8 cellular contexts compared by ENCODE assay signal in genomic region chr1:87226341-87226760, GRCh38.
DNase-seq lines count a peak whose midpoint lies in the region; ATAC-seq and TF ChIP-seq lines count a peak whose summit lies in the region.

No MANE protein-coding gene starts in this region.

- H3K23ac ChIP-seq in IMR-90 (ENCODE audit: low read depth, low read length), result peak overlapping the region; percentile 66; the same call in 1 of the 2 replicates

- H3K18ac ChIP-seq in IMR-90 (ENCODE audit: low read depth, low read length), result peak overlapping the region; percentile 83

- peak overlapping the region; percentile 80; the same call in 1 of the 2 replicates for H3K56ac ChIP-seq in IMR-90 (ENCODE audit: extremely low read depth, insufficient read depth, low read length)

- no peaks in the 10 kb centered on the region for H4K20me1 ChIP-seq in IMR-90 (ENCODE audit: insufficient read depth, low read length)

- peaks cover 14% of the 10 kb centered on the region for H3K9me1 ChIP-seq in IMR-90 (ENCODE audit: insufficient read depth, low read length)

- H2AK9ac ChIP-seq in IMR-90 (replicated peaks; ENCODE audit: low read depth, low read length, poor library complexity), result peak overlapping the region; percentile 2

- TF ChIP-seq CTCF in IMR-90 (conservative IDR thresholded peaks at IDR 0.05; ENCODE audit: low read depth, low read length) (no peak), vagina (IDR thresholded peaks at IDR 0.05) (no peak)

- TF ChIP-seq POLR2A in IMR-90 (IDR thresholded peaks at IDR 0.05; ENCODE audit: low read depth, low read length) (0 out of 2 replicates have a peak, but pooled peaks have one; percentile 59), vagina (IDR thresholded peaks at IDR 0.05) (no peak)

- peak overlapping the region; percentile 5; the same call in 1 of the 2 replicates for H3K4me2 ChIP-seq in IMR-90 (ENCODE audit: low read depth, low read length)

- H3K14ac ChIP-seq in IMR-90 (replicated peaks; ENCODE audit: low read depth, low read length), result peak overlapping the region; percentile 60; the same call in 1 of the 2 replicates

- H3K4me1 ChIP-seq in IMR-90 (ENCODE audit: control insufficient read depth, insufficient read depth, low read length) (peaks cover 11% of the 10 kb centered on the region), vagina (no peaks in the 10 kb centered on the region)

- H3K9me3 ChIP-seq in IMR-90 (ENCODE audit: control insufficient read depth, insufficient read depth, low read length), result no peaks in the 10 kb centered on the region
- no peaks in the 10 kb centered on the region for H3K9me3 ChIP-seq in vagina

- intact Hi-C loops in IMR-90 (cut with micrococcal nuclease), result no loop called here
- intact Hi-C loops in vagina (cut with DNase I), result no loop called here

- H3K4me3 ChIP-seq in IMR-90 (ENCODE audit: insufficient read depth, low read depth, low read length) (no peak overlapping the region), vagina (no peak overlapping the region)

- peak overlapping the region; percentile 87 for H3K27ac ChIP-seq in IMR-90 (ENCODE audit: insufficient read depth, low read length)
- H3K27ac ChIP-seq in vagina, result peak overlapping the region; percentile 18

- ATAC-seq in GM18867 (IDR thresholded peaks at IDR 0.05; ENCODE audit: unreplicated experiment), result peak; percentile 31
- peak; percentile 85 for ATAC-seq in IMR-90 (ENCODE audit: low read depth)
- peak; percentile 73 for ATAC-seq in left lobe of liver

- no TSS peak for BruUV-seq in IMR-90 (replicated peaks; lab: Mats Ljungman, UMichigan)

- in situ Hi-C loops in IMR-90 (cut with MboI; ENCODE audit: low sequenced_read_pairs), result no loop called here

- peak overlapping the region; percentile 60 to 93 for H4K8ac ChIP-seq in IMR-90 (ENCODE audit: low read depth in 2 of 2, low read length in 2 of 2)

- peak; percentile 100 for DNase-seq in IMR-90
- peak; percentile 45 for DNase-seq in brain pericyte (ENCODE audit: low read depth, low spot score)
- DNase-seq in left lobe of liver (ENCODE audit: low spot score), result peak; percentile 51
- peak in 1 of 2 donors; percentile 49 for DNase-seq in vagina (ENCODE audit: extremely low spot score in 2 of 2)
- DNase-seq in NCI-H526 (lab: John Stamatoyannopoulos, UW), result no peak
- DNase-seq in GOT3 (lab: John Stamatoyannopoulos, UW), result no peak
- DNase-seq in D341Med (ENCODE audit: low spot score), result no peak

- H4K5ac ChIP-seq in IMR-90 (ENCODE audit: low read depth, low read length), result peak overlapping the region; percentile 92; the same call in 1 of the 2 replicates

- TF ChIP-seq RAD21 in IMR-90 (IDR thresholded peaks at IDR 0.05; ENCODE audit: low read length), result peak; percentile 8; the same call in 1 of the 2 replicates

- POLR2A ChIA-PET in IMR-90 (lab: Charles Lee; ENCODE audit: unreplicated experiment), result interaction anchor here (0.5 kb wide), 1 partner anchor 1279 kb away, joined by 3 read pairs; no protein-coding TSS in a partner anchor

- H3K4ac ChIP-seq in IMR-90 (ENCODE audit: low read depth, low read length), result peak overlapping the region; percentile 91

- no peaks in the 10 kb centered on the region for H3K79me1 ChIP-seq in IMR-90 (ENCODE audit: low read depth in 1 of 2, low read length in 2 of 2)

- peak overlapping the region; percentile 85; the same call in 2 of the 3 replicates for H2BK15ac ChIP-seq in IMR-90 (ENCODE audit: low read depth, low read length)

- WGBS in IMR-90 (ENCODE audit: extremely low coverage in 2 of 2, insufficient read length in 1 of 2), 2 experiments, result 20% methylated on average over 6 of the region's 8 CpGs; no CpG with 5 or more reads in 1 of the 2 experiments

- dilution Hi-C loops in IMR-90 (cut with HindIII; ENCODE audit: low sequenced_read_pairs, unreplicated experiment), result no loop called here

- peak overlapping the region; percentile 96 for H4K91ac ChIP-seq in IMR-90 (ENCODE audit: insufficient read depth, low read depth, low read length)

- H3K27me3 ChIP-seq in IMR-90 (ENCODE audit: control insufficient read depth, insufficient read depth, low read length) (no peaks in the 10 kb centered on the region), vagina (no peaks in the 10 kb centered on the region)

- H2BK120ac ChIP-seq in IMR-90 (ENCODE audit: low read depth, low read length), result peak overlapping the region; percentile 95

- 0 out of 2 replicates have a peak overlapping the region, but pooled peaks have one; percentile 38 for H2AK5ac ChIP-seq in IMR-90 (ENCODE audit: low read depth, low read length)

- CTCF ChIA-PET in IMR-90 (lab: Yijun Ruan, JAX), result no interaction called here

- H3K9ac ChIP-seq in IMR-90 (ENCODE audit: low read depth, low read length), result peak overlapping the region; percentile 1; the same call in 1 of the 2 replicates

- peak overlapping the region; percentile 91 for H2AFZ ChIP-seq in IMR-90 (replicated peaks; ENCODE audit: low read length, poor library complexity)

- H3K36me3 ChIP-seq in IMR-90 (ENCODE audit: control insufficient read depth, insufficient read depth, low read length), result no peaks in the 10 kb centered on the region
- H3K36me3 ChIP-seq in vagina, result no peaks in the 10 kb centered on the region

- peak overlapping the region; percentile 91 for H2BK5ac ChIP-seq in IMR-90 (ENCODE audit: low read depth, low read length, poor library complexity, severe bottlenecking)

- peak overlapping the region; percentile 92 for H2BK20ac ChIP-seq in IMR-90 (ENCODE audit: low read depth, low read length)

TF ChIP-seq in IMR-90, 13 proteins besides CTCF, POLR2A, EP300 and RAD21:
- TF ChIP-seq USF2 (IDR thresholded peaks at IDR 0.05; ENCODE audit: low read depth, low read length), result 0 out of 2 replicates have a peak, but pooled peaks have one; percentile 2
- no peak for TF ChIP-seq RFX5 (IDR thresholded peaks at IDR 0.05; ENCODE audit: low read depth, low read length)
- TF ChIP-seq CHD1 (IDR thresholded peaks at IDR 0.05; ENCODE audit: low read depth, low read length), result 0 out of 2 replicates have a peak, but pooled peaks have one; percentile 50
- peak; percentile 98 for TF ChIP-seq CEBPB (IDR thresholded peaks at IDR 0.05; ENCODE audit: low read depth, low read length)
- TF ChIP-seq MAZ (IDR thresholded peaks at IDR 0.05; ENCODE audit: borderline replicate concordance, low read depth, low read length), result no peak; the same call in 1 of the 2 replicates
- TF ChIP-seq RCOR1 (IDR thresholded peaks at IDR 0.05; ENCODE audit: insufficient replicate concordance, low read length), result peak; percentile 86
- TF ChIP-seq FOS (IDR thresholded peaks at IDR 0.05; ENCODE audit: low read depth, low read length), result peak; percentile 50; the same call in 1 of the 2 replicates

Comparison
In these comparisons a context has a peak if more than half of its experiments do, and no peak if none do; other contexts are left out.
1. ATAC-seq: peak in every context shown above with its lines; median percentile 85 in IMR-90; 73 in left lobe of liver; 31 in GM18867.
2. DNase-seq: peak in IMR-90 (single experiment), brain pericyte (single experiment) and left lobe of liver (single experiment); none in NCI-H526 (0 of 2), GOT3 (single experiment) and D341Med (single experiment).